Comparison of ENCODE assay signal across 17 cellular contexts in genomic region chr5:109319351-109319750, GRCh38.
"Had no signal": no experiment of that assay in that cellular context is flagged by ENCODE, and none has a peak within 500 bp of the region (broad histone marks: within the 10 kb centered on the region; RNA-seq: fewer than 3 reads in every experiment).

No MANE protein-coding gene starts in this region.

- ATAC-seq: foreskin keratinocyte; heart right ventricle; left cardiac atrium; naive thymus-derived CD4-positive, alpha-beta T cell had no signal

- H3K27me3 ChIP-seq: dorsolateral prefrontal cortex, esophagus muscularis mucosa, foreskin keratinocyte, heart right ventricle had no signal

- DNase-seq: dermis blood vessel endothelial cell; dorsolateral prefrontal cortex; effector CD4-positive, alpha-beta T cell; effector memory CD4-positive, alpha-beta T cell; foreskin keratinocyte; glutamatergic neuron; head of caudate nucleus; heart right ventricle; hippocampal formation; left cardiac atrium; left ventricle myocardium inferior; lower lobe of right lung; mesendoderm; midbrain; naive thymus-derived CD4-positive, alpha-beta T cell had no signal

- H3K36me3 ChIP-seq: esophagus muscularis mucosa, heart right ventricle, left ventricle myocardium inferior, lower lobe of right lung had no signal

- H3K27ac ChIP-seq: coronary artery, dorsolateral prefrontal cortex, esophagus muscularis mucosa, foreskin keratinocyte, heart right ventricle, left ventricle myocardium inferior, lower lobe of right lung had no signal

- H3K4me1 ChIP-seq: foreskin keratinocyte, left ventricle myocardium inferior, lower lobe of right lung had no signal

- H3K4me3 ChIP-seq: coronary artery, dorsolateral prefrontal cortex, esophagus muscularis mucosa, heart right ventricle, left ventricle myocardium inferior, lower lobe of right lung had no signal

- H3K9me3 ChIP-seq: esophagus muscularis mucosa, heart right ventricle, left ventricle myocardium inferior, lower lobe of right lung had no signal
